25 cellular contexts compared by ENCODE assay signal in genomic region chr6:108687921-108688320, GRCh38.
DNase-seq lines count a peak whose midpoint lies in the region; ATAC-seq and TF ChIP-seq lines count a peak whose summit lies in the region.
"Had no signal": no experiment of that assay in that cellular context is flagged by ENCODE, and none has a peak within 500 bp of the region (broad histone marks: within the 10 kb centered on the region; RNA-seq: fewer than 3 reads in every experiment).

No MANE protein-coding gene starts in this region.

- TF ChIP-seq CTCF in left ventricle myocardium inferior (IDR thresholded peaks at IDR 0.05; ENCODE audit: borderline replicate concordance) (no peak), foreskin keratinocyte (conservative IDR thresholded peaks at IDR 0.05) (no peak)

- peaks cover 4% of the 10 kb centered on the region for H3K36me3 Mint-ChIP-seq in T-helper 17 cell (ENCODE audit: low read depth)

- intact Hi-C loops in left ventricle myocardium inferior (cut with micrococcal nuclease) (no loop called here), cardiac septum (cut with DNase I) (loop anchor here (5.0 kb wide), 1 partner anchor 121 kb away; no protein-coding TSS in a partner anchor)

- H3K4me1 ChIP-seq in left ventricle myocardium inferior (peaks cover 88% of the 10 kb centered on the region), foreskin keratinocyte (peaks cover 34% of the 10 kb centered on the region), skeletal muscle tissue (ENCODE audit: control insufficient read depth in 3 of 3, insufficient read depth in 3 of 3, low read length in 3 of 3) (peaks cover 42 to 61% (median 46%) of the 10 kb centered on the region in 3 donors)

- no peaks in the 10 kb centered on the region for H3K27me3 Mint-ChIP-seq in T-helper 17 cell
- H3K27me3 Mint-ChIP-seq: CD8-positive, alpha-beta memory T cell had no signal

- no peak overlapping the region for H3K4me3 ChIP-seq in left ventricle myocardium inferior
- no peak overlapping the region for H3K4me3 ChIP-seq in skeletal muscle tissue (ENCODE audit: low read length in 3 of 3)
- H3K4me3 ChIP-seq: GM23338, MG63, Peyer's patch, SJSA1 had no signal

- no peak for ATAC-seq in T-helper 17 cell
- peak; percentile 12 for ATAC-seq in foreskin keratinocyte
- ATAC-seq in HG03045 (IDR thresholded peaks at IDR 0.05; ENCODE audit: unreplicated experiment), result no peak
- ATAC-seq: GM23338, Right ventricle myocardium inferior had no signal

- H3K4me1 Mint-ChIP-seq in T-helper 17 cell, result peaks cover 12% of the 10 kb centered on the region

- H3K36me3 ChIP-seq in left ventricle myocardium inferior, result peaks cover 22% of the 10 kb centered on the region
- H3K36me3 ChIP-seq in skeletal muscle tissue (ENCODE audit: control insufficient read depth in 3 of 3, insufficient read depth in 3 of 3, low read length in 3 of 3), result peaks cover 0 to 3% (median 0%) of the 10 kb centered on the region in 3 donors

- H3K9me3 ChIP-seq in left ventricle myocardium inferior (replicated peaks) (no peaks in the 10 kb centered on the region), T-helper 17 cell (ENCODE audit: control insufficient read depth, low read length, poor library complexity, severe bottlenecking) (no peaks in the 10 kb centered on the region), skeletal muscle tissue (ENCODE audit: control insufficient read depth in 3 of 3, low read length in 3 of 3) (no peaks in the 10 kb centered on the region)
- H3K9me3 ChIP-seq: MG63, Peyer's patch, SJSA1 had no signal

- H3K27me3 ChIP-seq in left ventricle myocardium inferior (ENCODE audit: low read depth), result no peaks in the 10 kb centered on the region
- no peaks in the 10 kb centered on the region for H3K27me3 ChIP-seq in foreskin keratinocyte
- no peaks in the 10 kb centered on the region for H3K27me3 ChIP-seq in skeletal muscle tissue (ENCODE audit: control insufficient read depth in 3 of 3, insufficient read depth in 3 of 3, low read length in 3 of 3)
- H3K27me3 ChIP-seq: MG63, Peyer's patch, SJSA1 had no signal

- H3K9ac ChIP-seq in skeletal muscle tissue (ENCODE audit: low read depth in 1 of 3, low read length in 3 of 3), result no peak overlapping the region

- DNase-seq in left ventricle myocardium inferior (no peak), cardiac septum (ENCODE audit: low spot score) (no peak), T-helper 17 cell (no peak), foreskin keratinocyte (peak; percentile 9 to 43), dermis blood vessel endothelial cell (no peak), anterior cingulate cortex (lab: John Stamatoyannopoulos, UW) (no peak)
- DNase-seq: 8988T; CD8-positive, alpha-beta memory T cell; DMS53; GDM1; HCEC 1CT; Kasumi-1; MG63; NCI-H1048; NCI-H1436; NCI-H187 treated with DMSO at 0.1 percent for 48 hours; NCI-H2107; NCI-H69; Peyer's patch had no signal

- H3K27ac ChIP-seq in left ventricle myocardium inferior (replicated peaks) (peak overlapping the region; percentile 80), foreskin keratinocyte (no peak overlapping the region), skeletal muscle tissue (ENCODE audit: low read depth, low read length) (peak overlapping the region; percentile 3)
- H3K27ac ChIP-seq: C4-2B, Peyer's patch, SJSA1 had no signal

- H3K4me3 Mint-ChIP-seq in T-helper 17 cell, result no peak overlapping the region
- H3K4me3 Mint-ChIP-seq: CD8-positive, alpha-beta memory T cell; GM23338 had no signal

- H3K27ac Mint-ChIP-seq in T-helper 17 cell, result peak overlapping the region; percentile 21
- H3K27ac Mint-ChIP-seq: CD8-positive, alpha-beta memory T cell; GM23338 had no signal

Comparison
In these comparisons a context has a peak if more than half of its experiments do, and no peak if none do; other contexts are left out.
1. DNase-seq: peak in foreskin keratinocyte (2 of 2); none in left ventricle myocardium inferior (single experiment), cardiac septum (single experiment), T-helper 17 cell (0 of 3), dermis blood vessel endothelial cell (single experiment) and anterior cingulate cortex (0 of 58).